Comparison of ENCODE assay signal across 12 cellular contexts in genomic region chr4:38062894-38063168, GRCh38.
DNase-seq lines count a peak whose midpoint lies in the region; ATAC-seq and TF ChIP-seq lines count a peak whose summit lies in the region.
"Had no signal": no experiment of that assay in that cellular context is flagged by ENCODE, and none has a peak within 500 bp of the region (broad histone marks: within the 10 kb centered on the region; RNA-seq: fewer than 3 reads in every experiment).

No MANE protein-coding gene starts in this region.

- H3K36me3 ChIP-seq in mucosa of stomach (ENCODE audit: control insufficient read depth, insufficient read depth, low read length), result no peaks in the 10 kb centered on the region
- peaks cover 7 to 22% (median 22%) of the 10 kb centered on the region in 3 donors for H3K36me3 ChIP-seq in tibial artery

- no peak for TF ChIP-seq CTCF in activated CD8-positive, alpha-beta T cell treated with anti-CD3 and anti-CD28 coated beads for 36 hours (IDR thresholded peaks at IDR 0.05)
- no peak for TF ChIP-seq CTCF in coronary artery (IDR thresholded peaks at IDR 0.05)
- TF ChIP-seq CTCF in tibial artery (IDR thresholded peaks at IDR 0.05), result no peak
- TF ChIP-seq CTCF in GM20000 (IDR thresholded peaks at IDR 0.05; ENCODE audit: extremely low read depth, missing control alignments), result no peak

- H3K4me3 Mint-ChIP-seq in activated CD8-positive, alpha-beta T cell treated with anti-CD3 and anti-CD28 coated beads, Interleukin-2, amount 10 ng/mL, durations not matched to agents 7 days and 5 days, result no peak overlapping the region
- H3K4me3 Mint-ChIP-seq in activated CD8-positive, alpha-beta T cell treated with anti-CD3 and anti-CD28 coated beads for 36 hours, result no peak overlapping the region

- DNase-seq in activated CD8-positive, alpha-beta T cell treated with anti-CD3 and anti-CD28 coated beads, Interleukin-2, amount 10 ng/mL, durations not matched to agents 7 days and 5 days, result no peak
- no peak for DNase-seq in activated CD8-positive, alpha-beta T cell treated with anti-CD3 and anti-CD28 coated beads for 36 hours
- DNase-seq in coronary artery (ENCODE audit: low spot score), result no peak
- DNase-seq in tibial artery, result no peak
- DNase-seq in NCI-H2081 (lab: John Stamatoyannopoulos, UW), result no peak
- DNase-seq in GM20000 (ENCODE audit: low spot score), result no peak
- no peak for DNase-seq in NCI-H1694 (lab: John Stamatoyannopoulos, UW)
- DNase-seq: effector memory CD4-positive, alpha-beta T cell; KG1; NCI-H2171 had no signal

- H3K9me3 ChIP-seq in mucosa of stomach (ENCODE audit: control insufficient read depth, low read length), result no peaks in the 10 kb centered on the region
- H3K9me3 ChIP-seq in tibial artery, result no peaks in the 10 kb centered on the region

- POLR2A ChIA-PET in activated CD8-positive, alpha-beta T cell treated with anti-CD3 and anti-CD28 coated beads, Interleukin-2, amount 10 ng/mL, durations not matched to agents 7 days and 5 days (lab: Charles Lee), result no interaction called here
- POLR2A ChIA-PET in activated CD8-positive, alpha-beta T cell treated with anti-CD3 and anti-CD28 coated beads for 36 hours (lab: Charles Lee), result no interaction called here

- H3K27me3 Mint-ChIP-seq in activated CD8-positive, alpha-beta T cell treated with anti-CD3 and anti-CD28 coated beads, Interleukin-2, amount 10 ng/mL, durations not matched to agents 7 days and 5 days (ENCODE audit: low read depth), result no peaks in the 10 kb centered on the region
- no peaks in the 10 kb centered on the region for H3K27me3 Mint-ChIP-seq in activated CD8-positive, alpha-beta T cell treated with anti-CD3 and anti-CD28 coated beads for 36 hours

- H3K27me3 ChIP-seq in mucosa of stomach (ENCODE audit: control insufficient read depth, insufficient read depth, low read length) (no peaks in the 10 kb centered on the region), tibial artery (no peaks in the 10 kb centered on the region)

- H3K36me3 Mint-ChIP-seq in activated CD8-positive, alpha-beta T cell treated with anti-CD3 and anti-CD28 coated beads, Interleukin-2, amount 10 ng/mL, durations not matched to agents 7 days and 5 days (ENCODE audit: low read depth), result peaks cover 31% of the 10 kb centered on the region
- H3K36me3 Mint-ChIP-seq in activated CD8-positive, alpha-beta T cell treated with anti-CD3 and anti-CD28 coated beads for 36 hours (ENCODE audit: low read depth), result peaks cover 9% of the 10 kb centered on the region

- CTCF ChIA-PET in activated CD8-positive, alpha-beta T cell treated with anti-CD3 and anti-CD28 coated beads, Interleukin-2, amount 10 ng/mL, durations not matched to agents 7 days and 5 days (lab: Charles Lee), result interaction anchor here (0.7 to 2.8 kb wide), 11 partner anchors 12 to 797 kb away, joined by 3 to 16 read pairs (median 4); no protein-coding TSS in a partner anchor
- CTCF ChIA-PET in activated CD8-positive, alpha-beta T cell treated with anti-CD3 and anti-CD28 coated beads for 36 hours (lab: Charles Lee), result interaction anchor here (0.7 to 2.4 kb wide), 15 partner anchors 11 to 681 kb away, joined by 3 to 23 read pairs (median 6); no protein-coding TSS in a partner anchor

- ATAC-seq in activated CD8-positive, alpha-beta T cell treated with anti-CD3 and anti-CD28 coated beads, Interleukin-2, amount 10 ng/mL, durations not matched to agents 7 days and 5 days, result no peak
- no peak for ATAC-seq in activated CD8-positive, alpha-beta T cell treated with anti-CD3 and anti-CD28 coated beads for 36 hours

- H3K4me1 ChIP-seq in mucosa of stomach (ENCODE audit: control insufficient read depth, insufficient read depth, low read length) (peaks cover 13% of the 10 kb centered on the region), tibial artery (peaks cover 0 to 25% (median 2%) of the 10 kb centered on the region in 4 donors)

- intact Hi-C loops in activated CD8-positive, alpha-beta T cell treated with anti-CD3 and anti-CD28 coated beads for 36 hours (cut with micrococcal nuclease), result loop anchor here (2.0 to 10.0 kb wide), 5 partner anchors 69 to 668 kb away; no protein-coding TSS in a partner anchor
- intact Hi-C loops in tibial artery (cut with DNase I; ENCODE audit: low total_unique reads), result no loop called here

- peaks cover 15% of the 10 kb centered on the region for H3K4me1 Mint-ChIP-seq in activated CD8-positive, alpha-beta T cell treated with anti-CD3 and anti-CD28 coated beads, Interleukin-2, amount 10 ng/mL, durations not matched to agents 7 days and 5 days (ENCODE audit: low read depth)
- peaks cover 13% of the 10 kb centered on the region for H3K4me1 Mint-ChIP-seq in activated CD8-positive, alpha-beta T cell treated with anti-CD3 and anti-CD28 coated beads for 36 hours (ENCODE audit: low read depth)

- H3K27ac ChIP-seq in coronary artery, result peak overlapping the region; percentile 41 to 79
- peak overlapping the region; percentile 31 to 45 for H3K27ac ChIP-seq in tibial artery

- peak overlapping the region; percentile 24 for H3K9ac ChIP-seq in mucosa of stomach (ENCODE audit: low read length)

- H3K9me3 Mint-ChIP-seq in activated CD8-positive, alpha-beta T cell treated with anti-CD3 and anti-CD28 coated beads, Interleukin-2, amount 10 ng/mL, durations not matched to agents 7 days and 5 days (ENCODE audit: insufficient read depth), result no peaks in the 10 kb centered on the region
- no peaks in the 10 kb centered on the region for H3K9me3 Mint-ChIP-seq in activated CD8-positive, alpha-beta T cell treated with anti-CD3 and anti-CD28 coated beads for 36 hours

- H3K27ac Mint-ChIP-seq in activated CD8-positive, alpha-beta T cell treated with anti-CD3 and anti-CD28 coated beads, Interleukin-2, amount 10 ng/mL, durations not matched to agents 7 days and 5 days, result peak overlapping the region; percentile 58
- H3K27ac Mint-ChIP-seq in activated CD8-positive, alpha-beta T cell treated with anti-CD3 and anti-CD28 coated beads for 36 hours, result no peak overlapping the region

- peak overlapping the region; percentile 61 for H3K4me3 ChIP-seq in coronary artery
- H3K4me3 ChIP-seq in mucosa of stomach (ENCODE audit: low read length), result no peak overlapping the region
- H3K4me3 ChIP-seq in tibial artery, result no peak overlapping the region
- H3K4me3 ChIP-seq: GM12878 had no signal
